8 cellular contexts compared by ENCODE assay signal in the genomic region with DNA sequence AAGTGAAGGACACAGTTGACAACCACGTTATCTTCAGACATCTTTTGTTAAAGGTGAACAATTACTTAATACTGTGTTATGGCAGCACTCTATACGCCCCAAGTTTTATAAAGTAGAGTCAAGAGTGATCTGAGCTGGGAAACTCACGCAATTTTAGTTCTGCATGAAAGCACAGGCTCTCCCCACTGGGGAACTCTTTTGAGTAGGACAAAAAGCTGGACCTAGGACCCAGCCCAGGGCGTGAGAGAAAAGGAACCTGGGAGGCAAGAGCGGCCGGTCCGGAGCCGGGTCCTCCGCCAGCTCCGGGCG.
A peak's percentile ranks its signal among the peaks of the same experiment; 100 is the strongest.
DNase-seq lines count a peak whose midpoint lies in the region; ATAC-seq and TF ChIP-seq lines count a peak whose summit lies in the region.

No MANE protein-coding gene starts in this region.

- peak overlapping the region; percentile 73 for H3K4me3 Mint-ChIP-seq in activated CD8-positive, alpha-beta memory T cell treated with anti-CD3 and anti-CD28 coated beads, Interleukin-2, amount 10 ng/mL, durations not matched to agents 7 days and 5 days

- no peak overlapping the region for H2BK15ac ChIP-seq in mesendoderm (replicated peaks; ENCODE audit: low read depth)

- in situ Hi-C loops in brain microvascular endothelial cell (cut with HindIII; ENCODE audit: low pct_ligation_motif_present, low sequenced_read_pairs) = no loop called here

- H3K4me1 Mint-ChIP-seq in activated CD8-positive, alpha-beta memory T cell treated with anti-CD3 and anti-CD28 coated beads, Interleukin-2, amount 10 ng/mL, durations not matched to agents 7 days and 5 days = peaks cover 29% of the 10 kb centered on the region

- H3K56ac ChIP-seq in mesendoderm (ENCODE audit: low read length) = peak overlapping the region; percentile 34

- no peak overlapping the region for H3K4ac ChIP-seq in mesendoderm (ENCODE audit: low read depth, low read length)

- no peak overlapping the region for H4K8ac ChIP-seq in mesendoderm (ENCODE audit: low read depth, low read length)

- no peak overlapping the region for H2BK5ac ChIP-seq in mesendoderm (ENCODE audit: low read length)

- TF ChIP-seq CTCF in brain microvascular endothelial cell (IDR thresholded peaks at IDR 0.05; ENCODE audit: low read depth, low read length, missing control alignments) = no peak
- no peak for TF ChIP-seq CTCF in tibial nerve (IDR thresholded peaks at IDR 0.05)

- no peaks in the 10 kb centered on the region for H3K9me3 Mint-ChIP-seq in activated CD8-positive, alpha-beta memory T cell treated with anti-CD3 and anti-CD28 coated beads, Interleukin-2, amount 10 ng/mL, durations not matched to agents 7 days and 5 days (ENCODE audit: low read depth)

- CTCF ChIA-PET in activated CD8-positive, alpha-beta memory T cell treated with anti-CD3 and anti-CD28 coated beads, Interleukin-2, amount 10 ng/mL, durations not matched to agents 7 days and 5 days (lab: Charles Lee) = interaction anchor here (1.4 kb wide), 1 partner anchor 181 kb away, joined by 4 read pairs; no protein-coding TSS in a partner anchor

- H3K4me3 ChIP-seq in brain microvascular endothelial cell (ENCODE audit: low read depth, low read length) = peak overlapping the region; percentile 74
- H3K4me3 ChIP-seq in mesendoderm (ENCODE audit: low read length) = peak overlapping the region; percentile 31
- peak overlapping the region; percentile 52 to 83 (median 64) for H3K4me3 ChIP-seq in tibial nerve

- H2BK120ac ChIP-seq in mesendoderm (ENCODE audit: low read depth, low read length) = no peak overlapping the region

- no peak for TF ChIP-seq POLR2A in tibial nerve (IDR thresholded peaks at IDR 0.05)

- H3K79me2 ChIP-seq in mesendoderm (ENCODE audit: control insufficient read depth, insufficient read depth, low read length) = no peaks in the 10 kb centered on the region

- H3K36me3 ChIP-seq in brain microvascular endothelial cell (replicated peaks) (no peaks in the 10 kb centered on the region), mesendoderm (ENCODE audit: control insufficient read depth, insufficient read depth, low read length) (no peaks in the 10 kb centered on the region), tibial nerve (no peaks in the 10 kb centered on the region)

- no peaks in the 10 kb centered on the region for H3K79me1 ChIP-seq in mesendoderm (ENCODE audit: low read length)

- H2AK5ac ChIP-seq in mesendoderm (ENCODE audit: low read length) = no peak overlapping the region

- no peaks in the 10 kb centered on the region for H3K9me3 ChIP-seq in tibial nerve

- DNase-seq in activated CD8-positive, alpha-beta memory T cell treated with anti-CD3 and anti-CD28 coated beads, Interleukin-2, amount 10 ng/mL, durations not matched to agents 7 days and 5 days = no peak
- no peak for DNase-seq in activated CD8-positive, alpha-beta memory T cell treated with anti-CD3 and anti-CD28 coated beads, Interleukin-2, amount 50 U/mL, for 48 hours
- no peak for DNase-seq in brain microvascular endothelial cell
- no peak for DNase-seq in mesendoderm
- DNase-seq in tibial nerve (ENCODE audit: low spot score in 2 of 2) = no peak

- no peaks in the 10 kb centered on the region for H3K36me3 Mint-ChIP-seq in activated CD8-positive, alpha-beta memory T cell treated with anti-CD3 and anti-CD28 coated beads, Interleukin-2, amount 10 ng/mL, durations not matched to agents 7 days and 5 days

- no peak overlapping the region for H3K23ac ChIP-seq in mesendoderm (ENCODE audit: low read length)

- no peak for ATAC-seq in activated CD8-positive, alpha-beta memory T cell treated with anti-CD3 and anti-CD28 coated beads, Interleukin-2, amount 10 ng/mL, durations not matched to agents 7 days and 5 days
- ATAC-seq in GM21717 (IDR thresholded peaks at IDR 0.05; ENCODE audit: unreplicated experiment) (no peak), HG02678 (IDR thresholded peaks at IDR 0.05; ENCODE audit: unreplicated experiment) (no peak), HG02588 (IDR thresholded peaks at IDR 0.05; ENCODE audit: unreplicated experiment) (no peak)

- peak overlapping the region; percentile 58 for H3K27ac Mint-ChIP-seq in activated CD8-positive, alpha-beta memory T cell treated with anti-CD3 and anti-CD28 coated beads, Interleukin-2, amount 10 ng/mL, durations not matched to agents 7 days and 5 days

- H3K27me3 ChIP-seq in brain microvascular endothelial cell (replicated peaks) (no peaks in the 10 kb centered on the region), mesendoderm (ENCODE audit: insufficient read depth, low read length, poor library complexity) (peaks cover 2% of the 10 kb centered on the region), tibial nerve (peaks cover 0 to 4% of the 10 kb centered on the region in 2 donors)

- H3K27me3 Mint-ChIP-seq in activated CD8-positive, alpha-beta memory T cell treated with anti-CD3 and anti-CD28 coated beads, Interleukin-2, amount 10 ng/mL, durations not matched to agents 7 days and 5 days = peaks cover 41% of the 10 kb centered on the region

- no peak overlapping the region for H3K18ac ChIP-seq in mesendoderm (ENCODE audit: low read length)

- TF ChIP-seq EP300 in tibial nerve (IDR thresholded peaks at IDR 0.05) = no peak

- H3K4me2 ChIP-seq in mesendoderm (ENCODE audit: low read length) = peak overlapping the region; percentile 43

- H3K4me1 ChIP-seq in mesendoderm (ENCODE audit: control insufficient read depth, low read depth, low read length) = peaks cover 1% of the 10 kb centered on the region
- H3K4me1 ChIP-seq in tibial nerve = peaks cover 0 to 36% (median 9%) of the 10 kb centered on the region in 4 donors

- WGBS in mesendoderm (ENCODE audit: extremely low coverage, insufficient coverage, low lambda C conversion rate) = no CpG with 5 or more reads among the region's 11 CpGs
- WGBS in tibial nerve, 2 donors = 1 to 4% methylated on average over 11 of the region's 11 CpGs

- H4K5ac ChIP-seq in mesendoderm (ENCODE audit: low read length) = no peak overlapping the region

- H3K9ac ChIP-seq in mesendoderm (ENCODE audit: low read length) = peak overlapping the region; percentile 63

- H3K27ac ChIP-seq in brain microvascular endothelial cell (no peak overlapping the region), mesendoderm (ENCODE audit: low read depth, low read length) (no peak overlapping the region), tibial nerve (peak overlapping the region in 3 of 4 donors; percentile 70 to 86 (median 84))

Comparison
In these comparisons a context has a peak if more than half of its experiments do, and no peak if none do; other contexts are left out.
1. H3K27ac ChIP-seq: peak in tibial nerve (3 of 4); none in brain microvascular endothelial cell (single experiment) and mesendoderm (single experiment).
2. Peak in every context shown above with its lines, with median percentiles within 50 percentile points of each other: H3K4me3 ChIP-seq.